ENCODE assay signal across 8 cellular contexts in the genomic region with DNA sequence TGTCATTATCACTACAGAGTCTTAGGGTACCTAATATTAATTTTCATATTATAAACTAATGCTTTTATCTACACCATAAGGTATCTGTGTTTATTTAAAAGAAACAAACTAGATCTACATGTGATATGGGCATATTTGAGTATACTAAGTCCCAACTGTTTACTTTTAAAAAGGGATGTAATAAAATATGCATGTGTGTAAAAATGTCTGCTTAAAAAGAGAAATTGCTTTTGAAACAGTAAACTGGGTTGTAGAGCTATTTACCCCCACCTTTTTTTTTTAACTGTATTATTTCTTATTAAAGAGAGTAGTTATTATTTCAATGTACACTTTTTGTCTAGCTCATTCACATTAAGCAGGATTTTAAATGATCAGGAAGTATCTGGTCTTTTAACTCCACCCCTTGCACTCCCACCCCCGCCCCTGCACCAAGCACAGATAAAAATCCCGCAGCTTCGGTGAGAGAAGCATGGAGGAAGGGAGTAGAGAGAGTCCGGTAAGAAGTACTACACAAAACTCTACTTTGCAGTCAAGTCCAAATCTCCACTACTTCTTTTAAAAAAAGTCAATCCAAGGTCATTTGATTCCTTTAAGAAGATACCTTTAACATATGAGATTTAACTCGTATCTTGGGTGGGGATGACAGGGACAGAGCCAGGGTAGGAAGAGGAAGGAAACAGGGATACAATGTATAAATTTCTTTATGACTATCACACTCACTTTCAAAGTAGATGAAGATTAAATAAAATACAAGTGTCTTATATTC.
DNase-seq lines count a peak whose midpoint lies in the region; TF ChIP-seq lines count a peak whose summit lies in the region.

No MANE protein-coding gene starts in this region.

- peaks cover 30% of the 10 kb centered on the region for H3K4me1 Mint-ChIP-seq in activated CD4-positive, alpha-beta memory T cell treated with anti-CD3 and anti-CD28 coated beads, Interleukin-2, amount 10 ng/mL, durations not matched to agents 7 days and 5 days

- H3K36me3 ChIP-seq in neutrophil, result peaks cover 12% of the 10 kb centered on the region

- H3K27me3 ChIP-seq in neutrophil, result no peaks in the 10 kb centered on the region

- peak overlapping the region; percentile 84 for H3K4me3 ChIP-seq in fibroblast of mammary gland (ENCODE audit: control insufficient read depth, low read depth, low read length)
- H3K4me3 ChIP-seq in neutrophil (ENCODE audit: low read depth in 1 of 2, low read length in 1 of 2), result peak overlapping the region; percentile 81 to 87

- H3K4me3 Mint-ChIP-seq in activated CD4-positive, alpha-beta memory T cell treated with anti-CD3 and anti-CD28 coated beads, Interleukin-2, amount 10 ng/mL, durations not matched to agents 7 days and 5 days, result peak overlapping the region; percentile 93

- peak overlapping the region; percentile 79 for H3K27ac Mint-ChIP-seq in activated CD4-positive, alpha-beta memory T cell treated with anti-CD3 and anti-CD28 coated beads, Interleukin-2, amount 10 ng/mL, durations not matched to agents 7 days and 5 days

- DNase-seq in activated T-cell treated with anti-CD3 and anti-CD28 coated beads for 24 hours (ENCODE audit: low read depth), result peak; percentile 11
- DNase-seq in activated T-cell treated with anti-CD3 and anti-CD28 coated beads, Interleukin-2, amount 50 U/mL, for 1 hour, result no peak
- peak; percentile 26 for DNase-seq in NCI-H146 treated with DMSO at 0.1 percent for 48 hours (lab: John Stamatoyannopoulos, UW; ENCODE audit: unreplicated experiment)
- peak; percentile 51 for DNase-seq in activated CD4-positive, alpha-beta memory T cell treated with anti-CD3 and anti-CD28 coated beads, Interleukin-2, amount 10 ng/mL, durations not matched to agents 7 days and 5 days
- peak; percentile 68 for DNase-seq in fibroblast of mammary gland (ENCODE audit: low read depth)
- DNase-seq in ureter (ENCODE audit: low spot score), result no peak
- no peak for DNase-seq in NCI-H524 treated with DMSO at 0.1 percent for 48 hours (lab: John Stamatoyannopoulos, UW)

- no peaks in the 10 kb centered on the region for H3K9me3 ChIP-seq in neutrophil

- CTCF ChIA-PET in activated CD4-positive, alpha-beta memory T cell treated with anti-CD3 and anti-CD28 coated beads, Interleukin-2, amount 10 ng/mL, durations not matched to agents 7 days and 5 days (lab: Charles Lee), result interaction anchor here (1.0 to 1.9 kb wide), 3 partner anchors 98 to 455 kb away, joined by 3 to 6 read pairs (median 4); no protein-coding TSS in a partner anchor

- peaks cover 57 to 59% of the 10 kb centered on the region in 2 experiments for H3K4me1 ChIP-seq in neutrophil (ENCODE audit: control insufficient read depth in 1 of 2, insufficient read depth in 1 of 2, low read depth in 1 of 2, low read length in 1 of 2)

- no peak for TF ChIP-seq CTCF in fibroblast of mammary gland (conservative IDR thresholded peaks at IDR 0.05; ENCODE audit: control insufficient read depth, insufficient read depth, low read depth, low read length)
- no peak for TF ChIP-seq CTCF in neutrophil (IDR thresholded peaks at IDR 0.05)

- POLR2A ChIA-PET in activated CD4-positive, alpha-beta memory T cell treated with anti-CD3 and anti-CD28 coated beads, Interleukin-2, amount 10 ng/mL, durations not matched to agents 7 days and 5 days (lab: Charles Lee), result interaction anchor here (0.7 to 5.3 kb wide), 10 partner anchors 10 to 1215 kb away, joined by 3 to 58 read pairs (median 8); a partner anchor contains a TSS

- no peaks in the 10 kb centered on the region for H3K9me3 Mint-ChIP-seq in activated CD4-positive, alpha-beta memory T cell treated with anti-CD3 and anti-CD28 coated beads, Interleukin-2, amount 10 ng/mL, durations not matched to agents 7 days and 5 days

- no peaks in the 10 kb centered on the region for H3K27me3 Mint-ChIP-seq in activated CD4-positive, alpha-beta memory T cell treated with anti-CD3 and anti-CD28 coated beads, Interleukin-2, amount 10 ng/mL, durations not matched to agents 7 days and 5 days

- H3K36me3 Mint-ChIP-seq in activated CD4-positive, alpha-beta memory T cell treated with anti-CD3 and anti-CD28 coated beads, Interleukin-2, amount 10 ng/mL, durations not matched to agents 7 days and 5 days (ENCODE audit: low read depth), result peaks cover 40% of the 10 kb centered on the region

- peak overlapping the region; percentile 95 for H3K27ac ChIP-seq in neutrophil

Comparison
In these comparisons a context has a peak if more than half of its experiments do, and no peak if none do; other contexts are left out.
1. DNase-seq: peak in activated T-cell treated with anti-CD3 and anti-CD28 coated beads for 24 hours (single experiment), NCI-H146 treated with DMSO at 0.1 percent for 48 hours (single experiment), activated CD4-positive, alpha-beta memory T cell treated with anti-CD3 and anti-CD28 coated beads, Interleukin-2, amount 10 ng/mL, durations not matched to agents 7 days and 5 days (single experiment) and fibroblast of mammary gland (single experiment); none in activated T-cell treated with anti-CD3 and anti-CD28 coated beads, Interleukin-2, amount 50 U/mL, for 1 hour (single experiment), ureter (single experiment) and NCI-H524 treated with DMSO at 0.1 percent for 48 hours (single experiment).